ENCODE assay signal across 12 cellular contexts in genomic region chr4:151226004-151226932, GRCh38. TPM values are rescaled to one million over a fixed set of nuclear protein-coding genes. Genes with fewer than 3 reads are reported as not detected.
DNase-seq lines count a peak whose midpoint lies in the region; ATAC-seq and TF ChIP-seq lines count a peak whose summit lies in the region.
"Had no signal": no experiment of that assay in that cellular context is flagged by ENCODE, and none has a peak within 500 bp of the region (broad histone marks: within the 10 kb centered on the region; RNA-seq: fewer than 3 reads in every experiment).

No MANE protein-coding gene starts in this region.

- ATAC-seq in RWPE2 (ENCODE audit: low read depth) (peak; percentile 85), foreskin keratinocyte (peak; percentile 87)

- H3K27me3 ChIP-seq in RWPE2 (ENCODE audit: insufficient read depth, poor library complexity, severe bottlenecking) (no peaks in the 10 kb centered on the region), foreskin keratinocyte (no peaks in the 10 kb centered on the region)

- peak overlapping the region; percentile 52 for H3K4me3 ChIP-seq in AG04449 (ENCODE audit: low read depth, low read length)
- H3K4me3 ChIP-seq in RWPE2 (ENCODE audit: severe bottlenecking) = peak overlapping the region; percentile 2
- H3K4me3 ChIP-seq: SK-N-MC had no signal

- peak overlapping the region; percentile 86 for H3K27ac ChIP-seq in RWPE2 (ENCODE audit: poor library complexity, severe bottlenecking)
- H3K27ac ChIP-seq in foreskin keratinocyte = peak overlapping the region; percentile 35
- H3K27ac ChIP-seq: C4-2B had no signal

- H3K4me1 ChIP-seq in RWPE2 (ENCODE audit: insufficient read depth, poor library complexity, severe bottlenecking) (peaks cover 42% of the 10 kb centered on the region), foreskin keratinocyte (peaks cover 31% of the 10 kb centered on the region)
- H3K4me1 ChIP-seq: parathyroid adenoma had no signal

- H3K36me3 Mint-ChIP-seq in osteocyte (ENCODE audit: unreplicated experiment) = peaks cover 3% of the 10 kb centered on the region
- H3K36me3 Mint-ChIP-seq in immature natural killer cell = no peaks in the 10 kb centered on the region
- H3K36me3 Mint-ChIP-seq: activated naive CD4-positive, alpha-beta T cell treated with anti-CD3 and anti-CD28 coated beads, Interleukin-2, amount 50 U/mL, for 24 hours had no signal

- H3K9me3 ChIP-seq in RWPE2 (ENCODE audit: severe bottlenecking) = no peaks in the 10 kb centered on the region

- H3K36me3 ChIP-seq in RWPE2 (ENCODE audit: low read depth) = no peaks in the 10 kb centered on the region; the same call in 1 of the 2 replicates

- CTCF ChIA-PET in AG04449 (lab: Yijun Ruan, JAX) = no interaction called here

- H3K9me3 Mint-ChIP-seq in osteocyte (ENCODE audit: unreplicated experiment) (no peaks in the 10 kb centered on the region), immature natural killer cell (peaks cover 0 to 5% (median 0%) of the 10 kb centered on the region in 6 donors)
- H3K9me3 Mint-ChIP-seq: activated naive CD4-positive, alpha-beta T cell treated with anti-CD3 and anti-CD28 coated beads, Interleukin-2, amount 50 U/mL, for 24 hours had no signal

- H3K4me1 Mint-ChIP-seq in osteocyte (ENCODE audit: unreplicated experiment) (peaks cover 45% of the 10 kb centered on the region), immature natural killer cell (no peaks in the 10 kb centered on the region)
- H3K4me1 Mint-ChIP-seq: activated naive CD4-positive, alpha-beta T cell treated with anti-CD3 and anti-CD28 coated beads, Interleukin-2, amount 50 U/mL, for 24 hours had no signal

- H3K27me3 Mint-ChIP-seq in osteocyte (ENCODE audit: unreplicated experiment) = no peaks in the 10 kb centered on the region
- H3K27me3 Mint-ChIP-seq in immature natural killer cell (ENCODE audit: low read depth in 3 of 3) = peaks cover 0 to 5% (median 0%) of the 10 kb centered on the region in 3 donors

- POLR2A ChIA-PET in AG04449 (lab: Yijun Ruan, JAX) = interaction anchor here (0.6 to 1.3 kb wide), 3 partner anchors 52 to 192 kb away, joined by 3 to 5 read pairs (median 3); partner anchors contain the start of gene SH3D19

- peak; percentile 33 for DNase-seq in AG04449 (ENCODE audit: low read depth, low spot score)
- DNase-seq in RWPE2 (ENCODE audit: low spot score) = no peak
- peak; percentile 53 to 81 for DNase-seq in foreskin keratinocyte
- no peak for DNase-seq in osteocyte (ENCODE audit: extremely low spot score, unreplicated experiment)
- no peak for DNase-seq in DMS53 treated with DMSO at 0.1 percent for 48 hours (lab: John Stamatoyannopoulos, UW; ENCODE audit: unreplicated experiment)
- no peak for DNase-seq in occipital lobe (lab: John Stamatoyannopoulos, UW)
- no peak for DNase-seq in immature natural killer cell
- DNase-seq in NCI-H187 treated with DMSO at 0.1 percent for 48 hours (lab: John Stamatoyannopoulos, UW) = no peak

- H3K4me3 Mint-ChIP-seq in osteocyte (ENCODE audit: unreplicated experiment) (peak overlapping the region; percentile 53), immature natural killer cell (no peak overlapping the region)
- H3K4me3 Mint-ChIP-seq: activated naive CD4-positive, alpha-beta T cell treated with anti-CD3 and anti-CD28 coated beads, Interleukin-2, amount 50 U/mL, for 24 hours had no signal

- H3K27ac Mint-ChIP-seq in osteocyte (ENCODE audit: unreplicated experiment) = peak overlapping the region; percentile 90
- H3K27ac Mint-ChIP-seq in immature natural killer cell = no peak overlapping the region
- H3K27ac Mint-ChIP-seq: activated naive CD4-positive, alpha-beta T cell treated with anti-CD3 and anti-CD28 coated beads, Interleukin-2, amount 50 U/mL, for 24 hours had no signal

- TF ChIP-seq CTCF in AG04449 (IDR thresholded peaks at IDR 0.05; ENCODE audit: insufficient read depth, low read length, missing control alignments) = no peak
- no peak for TF ChIP-seq CTCF in RWPE2 (IDR thresholded peaks at IDR 0.05; ENCODE audit: poor library complexity, severe bottlenecking)
- no peak for TF ChIP-seq CTCF in foreskin keratinocyte (conservative IDR thresholded peaks at IDR 0.05)
- no peak for TF ChIP-seq CTCF in osteocyte (IDR thresholded peaks at IDR 0.05)

RNA-seq across cellular contexts. Expression of gene PRSS48, which starts 50.7 kb away (rescaled TPM):
- not detected in 2 replicates for total RNA-seq in foreskin keratinocyte
- polyA plus RNA-seq in foreskin keratinocyte = not detected in 2 replicates
- total RNA-seq in osteocyte = not detected in 2 replicates
- not detected for total RNA-seq in occipital lobe
- not detected for polyA plus RNA-seq in immature natural killer cell

Comparison
In these comparisons a context has a peak if more than half of its experiments do, and no peak if none do; other contexts are left out.
1. DNase-seq: peak in AG04449 (single experiment) and foreskin keratinocyte (2 of 2); none in RWPE2 (single experiment), osteocyte (single experiment), DMS53 treated with DMSO at 0.1 percent for 48 hours (single experiment), occipital lobe (single experiment), immature natural killer cell (0 of 3) and NCI-H187 treated with DMSO at 0.1 percent for 48 hours (single experiment).